ENCODE assay signal across 21 cellular contexts in genomic region chr20:8749101-8749500, GRCh38.
DNase-seq lines count a peak whose midpoint lies in the region; ATAC-seq and TF ChIP-seq lines count a peak whose summit lies in the region.
"Had no signal": no experiment of that assay in that cellular context is flagged by ENCODE, and none has a peak within 500 bp of the region (broad histone marks: within the 10 kb centered on the region; RNA-seq: fewer than 3 reads in every experiment).

No MANE protein-coding gene starts in this region.

- TF ChIP-seq CTCF in left lung (IDR thresholded peaks at IDR 0.05): no peak
- no peak for TF ChIP-seq CTCF in Peyer's patch (IDR thresholded peaks at IDR 0.05)
- TF ChIP-seq CTCF in mesothelial cell of epicardium (IDR thresholded peaks at IDR 0.05; ENCODE audit: unreplicated experiment): no peak

- no peaks in the 10 kb centered on the region for H3K4me1 Mint-ChIP-seq in mesothelial cell of epicardium

- H3K27me3 ChIP-seq in left lung: no peaks in the 10 kb centered on the region
- H3K27me3 ChIP-seq in Peyer's patch: no peaks in the 10 kb centered on the region
- H3K27me3 ChIP-seq: BLaER1 had no signal

- H3K9me3 Mint-ChIP-seq in mesothelial cell of epicardium: no peaks in the 10 kb centered on the region
- H3K9me3 Mint-ChIP-seq: CD8-positive, alpha-beta T cell had no signal

- H3K4me3 Mint-ChIP-seq in mesothelial cell of epicardium: no peak overlapping the region
- H3K4me3 Mint-ChIP-seq: CD8-positive, alpha-beta T cell had no signal

- H3K36me3 Mint-ChIP-seq in mesothelial cell of epicardium: no peaks in the 10 kb centered on the region
- H3K36me3 Mint-ChIP-seq: CD8-positive, alpha-beta T cell had no signal

- intact Hi-C loops in left lung (cut with DNase I): no loop called here

- DNase-seq in NCI-H1105 treated with DMSO at 0.1 percent for 48 hours (lab: John Stamatoyannopoulos, UW) (peak; percentile 47), NCI-H1105 (lab: John Stamatoyannopoulos, UW) (no peak), NCI-H2227 (lab: John Stamatoyannopoulos, UW; ENCODE audit: unreplicated experiment) (peak; percentile 14), astrocyte of the hippocampus (ENCODE audit: low read depth, low spot score) (peak; percentile 7), left lung (no peak), Peyer's patch (no peak), HK-2 (ENCODE audit: unreplicated experiment) (no peak), mesothelial cell of epicardium (ENCODE audit: low spot score in 2 of 2, unreplicated experiment in 2 of 2) (no peak)
- DNase-seq: CD8-positive, alpha-beta T cell; HCEC 1CT; Karpas-422; NCI-H187 treated with DMSO at 0.1 percent for 48 hours; NCI-H2171; NCI-H510A; NCI-H774; Right ventricle myocardium superior had no signal

- no peaks in the 10 kb centered on the region for H3K9me3 ChIP-seq in left lung
- no peaks in the 10 kb centered on the region for H3K9me3 ChIP-seq in Peyer's patch
- H3K9me3 ChIP-seq: BLaER1 had no signal

- H3K27me3 Mint-ChIP-seq in mesothelial cell of epicardium (ENCODE audit: low read depth): no peaks in the 10 kb centered on the region

- TF ChIP-seq POLR2A in Peyer's patch (IDR thresholded peaks at IDR 0.05): no peak

- no peak overlapping the region for H3K27ac ChIP-seq in left lung
- H3K27ac ChIP-seq in Peyer's patch: no peak overlapping the region
- H3K27ac ChIP-seq: 22Rv1, BLaER1, SK-N-MC had no signal

- no peaks in the 10 kb centered on the region for H3K4me1 ChIP-seq in left lung
- no peaks in the 10 kb centered on the region for H3K4me1 ChIP-seq in Peyer's patch
- H3K4me1 ChIP-seq: BLaER1 had no signal

- H3K27ac Mint-ChIP-seq in mesothelial cell of epicardium: no peak overlapping the region
- H3K27ac Mint-ChIP-seq: CD8-positive, alpha-beta T cell had no signal

- no peak overlapping the region for H3K4me3 ChIP-seq in left lung
- H3K4me3 ChIP-seq in Peyer's patch: no peak overlapping the region
- H3K4me3 ChIP-seq: BLaER1, GM12878, SK-N-MC had no signal

- peak; percentile 36 for ATAC-seq in left lung
- ATAC-seq: CD8-positive, alpha-beta T cell; GM12878; Panc1 had no signal

- H3K36me3 ChIP-seq in left lung: no peaks in the 10 kb centered on the region
- H3K36me3 ChIP-seq in Peyer's patch: no peaks in the 10 kb centered on the region
- H3K36me3 ChIP-seq: BLaER1 had no signal

Comparison
In these comparisons a context has a peak if more than half of its experiments do, and no peak if none do; other contexts are left out.
1. DNase-seq: peak in NCI-H1105 treated with DMSO at 0.1 percent for 48 hours (single experiment), NCI-H2227 (single experiment) and astrocyte of the hippocampus (single experiment); none in NCI-H1105 (single experiment), left lung (0 of 2), Peyer's patch (0 of 3), HK-2 (single experiment) and mesothelial cell of epicardium (0 of 2).